In the genomic region with DNA sequence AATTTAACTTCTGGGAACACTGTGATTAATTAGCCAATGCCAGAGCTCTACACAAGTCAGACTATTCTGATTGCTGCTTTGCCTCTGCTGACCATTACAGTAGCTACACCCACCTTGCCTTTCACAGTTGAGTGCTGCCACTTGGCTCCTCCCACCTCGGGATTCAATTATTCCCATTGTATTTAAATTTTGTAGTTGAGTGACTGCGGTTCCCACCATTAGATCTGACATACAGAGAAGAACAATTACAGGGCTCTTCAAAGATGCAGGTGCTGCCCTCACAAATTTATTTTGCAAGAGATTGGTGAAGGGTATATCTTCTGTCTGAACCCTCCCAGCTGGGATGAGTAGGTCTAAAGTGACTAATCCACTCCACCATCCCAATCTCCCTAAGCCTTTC, we compare ENCODE assay signal across 2 cellular contexts. TPM values are rescaled to one million over a fixed set of nuclear protein-coding genes. Genes with fewer than 3 reads are reported as not detected.
"Had no signal": no experiment of that assay in that cellular context is flagged by ENCODE, and none has a peak within 500 bp of the region (broad histone marks: within the 10 kb centered on the region; RNA-seq: fewer than 3 reads in every experiment).

No MANE protein-coding gene starts in this region.

RNA-seq across cellular contexts. Expression of gene PKIB, which starts 11.9 kb away (rescaled TPM):
- total RNA-seq: activated CD4-positive, alpha-beta T cell treated with anti-CD3 and anti-CD28 coated beads, Interleukin-2, amount 10 ng/mL, durations not matched to agents 24 days and 14 days; activated CD8-positive, alpha-beta memory T cell treated with anti-CD3 and anti-CD28 coated beads for 36 hours had no signal
